Comparison of ENCODE assay signal across 8 cellular contexts in the genomic region with DNA sequence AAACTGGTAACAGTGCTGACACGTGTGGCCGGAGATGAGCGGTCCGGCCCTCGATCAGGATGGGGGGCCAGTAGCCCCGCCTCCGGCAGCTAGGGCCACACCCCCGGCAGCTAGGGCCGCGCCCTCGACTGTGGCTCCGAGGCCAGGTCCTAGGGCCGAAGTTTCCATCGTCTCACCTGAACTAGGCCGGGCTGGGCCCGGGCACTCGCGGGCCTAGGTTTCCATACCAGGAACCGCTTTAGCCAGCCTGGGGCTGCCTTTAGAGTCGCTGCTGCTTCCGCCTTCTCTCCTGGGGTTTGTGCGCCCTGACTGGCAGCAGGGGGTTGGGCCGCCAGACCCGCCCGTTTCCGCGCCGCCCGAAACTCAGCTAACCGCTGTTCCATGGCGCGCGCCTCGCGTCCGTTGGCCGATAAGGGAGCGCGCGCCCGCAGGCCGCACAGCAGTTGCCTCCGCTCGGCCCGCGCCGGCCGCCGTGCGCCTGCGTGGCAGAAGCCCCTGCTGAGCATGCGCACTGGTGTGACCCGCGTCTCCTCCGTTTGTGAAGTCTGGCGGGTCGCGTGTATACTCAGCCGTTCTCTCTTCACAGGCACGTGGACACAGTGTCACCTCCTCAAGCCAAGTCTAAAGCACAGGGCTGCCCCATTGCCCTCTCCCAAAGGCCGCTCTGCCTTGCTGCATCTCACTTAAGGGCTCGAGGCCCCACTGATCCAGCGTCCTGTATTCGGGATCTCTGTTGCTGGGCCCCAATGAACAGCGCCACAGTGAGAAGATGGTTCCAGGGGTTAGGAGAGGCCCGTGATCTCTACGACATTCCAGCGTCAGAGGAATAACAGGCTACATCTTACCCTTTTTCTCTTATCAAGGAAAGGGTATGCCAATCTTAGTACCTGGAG. TPM values are rescaled to one million over a fixed set of nuclear protein-coding genes. Genes with fewer than 3 reads are reported as not detected.
DNase-seq lines count a peak whose midpoint lies in the region; ATAC-seq and TF ChIP-seq lines count a peak whose summit lies in the region.

A gene with protein sequence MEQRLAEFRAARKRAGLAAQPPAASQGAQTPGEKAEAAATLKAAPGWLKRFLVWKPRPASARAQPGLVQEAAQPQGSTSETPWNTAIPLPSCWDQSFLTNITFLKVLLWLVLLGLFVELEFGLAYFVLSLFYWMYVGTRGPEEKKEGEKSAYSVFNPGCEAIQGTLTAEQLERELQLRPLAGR (minus strand): TSS at position 480 of the 893 bp plus-strand sequence. CDS start 97 bp downstream, at position 383.

- ATAC-seq in GM23338 = peak; percentile 96
- peak; percentile 85 for ATAC-seq in activated T-helper 17 cell treated with anti-CD3 and anti-CD28 coated beads, Interleukin-2, amount 50 U/mL, for 72 hours (replicated peaks)
- peak; percentile 93 for ATAC-seq in naive thymus-derived CD4-positive, alpha-beta T cell
- peak; percentile 96 for ATAC-seq in stimulated activated memory B cell treated with anti-CD40 and anti-IgM and Interleukin-4, amounts not matched to agents 10 μg/mL and 1 μg/mL and 100 μg/mL, for 72 hours

- no peaks in the 10 kb centered on the region for H3K9me3 ChIP-seq in fibroblast of lung (ENCODE audit: control insufficient read depth, insufficient read depth, low read depth, low read length)
- H3K9me3 ChIP-seq in naive thymus-derived CD4-positive, alpha-beta T cell (ENCODE audit: control insufficient read depth in 2 of 3, low read length in 3 of 3) = no peaks in the 10 kb centered on the region

- TF ChIP-seq CTCF in GM23338 (conservative IDR thresholded peaks at IDR 0.05; ENCODE audit: low read depth in 2 of 2) (no peak), fibroblast of lung (conservative IDR thresholded peaks at IDR 0.05 in 1 of 2, IDR thresholded peaks at IDR 0.05 in 1 of 2; ENCODE audit: low read depth in 1 of 2, low read length in 2 of 2) (no peak)

- H3K27ac Mint-ChIP-seq in GM23338 = peak within 1 kb of the TSS; percentile 96
- H3K27ac Mint-ChIP-seq in activated T-helper 17 cell treated with anti-CD3 and anti-CD28 coated beads, Interleukin-2, amount 50 U/mL, for 72 hours = peak within 1 kb of the TSS; percentile 93
- peak within 1 kb of the TSS; percentile 92 to 99 (median 97) for H3K27ac Mint-ChIP-seq in naive thymus-derived CD4-positive, alpha-beta T cell
- H3K27ac Mint-ChIP-seq in stimulated activated memory B cell treated with anti-CD40 and anti-IgM and Interleukin-4, amounts not matched to agents 10 μg/mL and 1 μg/mL and 100 μg/mL, for 72 hours = peak within 1 kb of the TSS; percentile 93

- intact Hi-C loops in naive thymus-derived CD4-positive, alpha-beta T cell (cut with micrococcal nuclease) = loop anchor here (1.0 to 10.0 kb wide), 16 partner anchors 13 to 1958 kb away; a partner anchor contains a TSS

- H3K4me3 ChIP-seq in GM23338 (peak within 1 kb of the TSS; percentile 83), fibroblast of lung (replicated peaks in 1 of 4; ENCODE audit: control extremely low read depth in 1 of 4, insufficient read depth in 1 of 4, low read depth in 3 of 4, low read length in 4 of 4) (peak within 1 kb of the TSS; percentile 70 to 83 (median 80))
- peak within 1 kb of the TSS; percentile 74 for H3K4me3 ChIP-seq in naive thymus-derived CD4-positive, alpha-beta T cell (ENCODE audit: low read length)

- CTCF ChIA-PET in naive thymus-derived CD4-positive, alpha-beta T cell (lab: Charles Lee) = no interaction called here

- no peaks in the 10 kb centered on the region for H3K9me2 ChIP-seq in GM23338 (ENCODE audit: insufficient read depth)

- H3K4me3 Mint-ChIP-seq in GM23338 = peak within 1 kb of the TSS; percentile 84
- H3K4me3 Mint-ChIP-seq in activated T-helper 17 cell treated with anti-CD3 and anti-CD28 coated beads, Interleukin-2, amount 50 U/mL, for 72 hours = peak within 1 kb of the TSS; percentile 91
- peak within 1 kb of the TSS; percentile 82 to 100 (median 96) for H3K4me3 Mint-ChIP-seq in naive thymus-derived CD4-positive, alpha-beta T cell
- peak within 1 kb of the TSS; percentile 83 for H3K4me3 Mint-ChIP-seq in stimulated activated memory B cell treated with anti-CD40 and anti-IgM and Interleukin-4, amounts not matched to agents 10 μg/mL and 1 μg/mL and 100 μg/mL, for 72 hours

- H3K36me3 ChIP-seq in GM23338 (ENCODE audit: insufficient read depth) (no peaks in the 10 kb centered on the region), fibroblast of lung (ENCODE audit: control insufficient read depth, insufficient read depth, low read length) (no peaks in the 10 kb centered on the region)
- peaks cover 0 to 4% (median 0%) of the 10 kb centered on the region in 3 experiments for H3K36me3 ChIP-seq in naive thymus-derived CD4-positive, alpha-beta T cell (ENCODE audit: control insufficient read depth in 2 of 3, insufficient read depth in 3 of 3, low read length in 3 of 3)

- H3K27me3 ChIP-seq in GM23338 (ENCODE audit: insufficient read depth) = 0 out of 2 replicates have a peak, but pooled peaks cover 4% of the 10 kb centered on the region
- H3K27me3 ChIP-seq in fibroblast of lung (ENCODE audit: control insufficient read depth, insufficient read depth, low read length) = no peaks in the 10 kb centered on the region
- H3K27me3 ChIP-seq in naive thymus-derived CD4-positive, alpha-beta T cell (ENCODE audit: control insufficient read depth in 2 of 2, insufficient read depth in 2 of 2, low read length in 2 of 2) = no peaks in the 10 kb centered on the region

- peaks cover 15% of the 10 kb centered on the region for H3K4me1 Mint-ChIP-seq in GM23338
- peaks cover 37% of the 10 kb centered on the region for H3K4me1 Mint-ChIP-seq in activated T-helper 17 cell treated with anti-CD3 and anti-CD28 coated beads, Interleukin-2, amount 50 U/mL, for 72 hours
- H3K4me1 Mint-ChIP-seq in naive thymus-derived CD4-positive, alpha-beta T cell = peaks cover 25 to 67% (median 62%) of the 10 kb centered on the region in 7 donors
- H3K4me1 Mint-ChIP-seq in stimulated activated memory B cell treated with anti-CD40 and anti-IgM and Interleukin-4, amounts not matched to agents 10 μg/mL and 1 μg/mL and 100 μg/mL, for 72 hours = peaks cover 34% of the 10 kb centered on the region

- H3K4me1 ChIP-seq in GM23338 (ENCODE audit: insufficient read depth) = peaks cover 17% of the 10 kb centered on the region
- H3K4me1 ChIP-seq in fibroblast of lung (ENCODE audit: control insufficient read depth, extremely low read depth, insufficient read depth, low read length) = peaks cover 3% of the 10 kb centered on the region
- peaks cover 21 to 43% of the 10 kb centered on the region in 2 donors for H3K4me1 ChIP-seq in naive thymus-derived CD4-positive, alpha-beta T cell (ENCODE audit: control insufficient read depth in 2 of 2, insufficient read depth in 2 of 2, low read length in 2 of 2)

- H3K9me3 Mint-ChIP-seq in GM23338 = no peaks in the 10 kb centered on the region
- H3K9me3 Mint-ChIP-seq in activated T-helper 17 cell treated with anti-CD3 and anti-CD28 coated beads, Interleukin-2, amount 50 U/mL, for 72 hours = no peaks in the 10 kb centered on the region
- no peaks in the 10 kb centered on the region for H3K9me3 Mint-ChIP-seq in naive thymus-derived CD4-positive, alpha-beta T cell
- H3K9me3 Mint-ChIP-seq in stimulated activated memory B cell treated with anti-CD40 and anti-IgM and Interleukin-4, amounts not matched to agents 10 μg/mL and 1 μg/mL and 100 μg/mL, for 72 hours = no peaks in the 10 kb centered on the region

- DNase-seq in Daoy (ENCODE audit: low read depth) (peak; percentile 99), GM23338 (ENCODE audit: low spot score) (peak; percentile 96), Kasumi-1 (lab: John Stamatoyannopoulos, UW) (peak; percentile 92), RPMI8226 (peak; percentile 93), fibroblast of lung (ENCODE audit: low read depth in 2 of 2) (peak; percentile 92)
- peak; percentile 85 to 94 (median 92) for DNase-seq in naive thymus-derived CD4-positive, alpha-beta T cell

- H4K20me1 ChIP-seq in GM23338 (replicated peaks; ENCODE audit: insufficient read depth) (no peaks in the 10 kb centered on the region), fibroblast of lung (ENCODE audit: control insufficient read depth, extremely low read depth, insufficient read depth, low read length) (no peaks in the 10 kb centered on the region)

- 0 out of 2 replicates have a peak, but pooled peaks cover 10% of the 10 kb centered on the region for H3F3A ChIP-seq in GM23338 (replicated peaks; ENCODE audit: low read depth)

- POLR2A ChIA-PET in naive thymus-derived CD4-positive, alpha-beta T cell (lab: Charles Lee) = interaction anchor here (0.6 to 1.9 kb wide), 10 partner anchors 9 to 476 kb away, joined by 3 to 8 read pairs (median 4); a partner anchor contains a TSS

- H3K9ac ChIP-seq in fibroblast of lung (ENCODE audit: insufficient read depth, low read length) = peak within 1 kb of the TSS; percentile 93

- H3K4me2 ChIP-seq in GM23338 = peak within 1 kb of the TSS; percentile 94
- H3K4me2 ChIP-seq in fibroblast of lung (ENCODE audit: extremely low read depth, insufficient read depth, low read length) = peak within 1 kb of the TSS; percentile 88

- no peaks in the 10 kb centered on the region for H3K36me3 Mint-ChIP-seq in GM23338 (ENCODE audit: low read depth)
- H3K36me3 Mint-ChIP-seq in activated T-helper 17 cell treated with anti-CD3 and anti-CD28 coated beads, Interleukin-2, amount 50 U/mL, for 72 hours (ENCODE audit: low read depth) = peaks cover 4% of the 10 kb centered on the region
- peaks cover 0 to 9% (median 0%) of the 10 kb centered on the region in 5 donors for H3K36me3 Mint-ChIP-seq in naive thymus-derived CD4-positive, alpha-beta T cell
- no peaks in the 10 kb centered on the region for H3K36me3 Mint-ChIP-seq in stimulated activated memory B cell treated with anti-CD40 and anti-IgM and Interleukin-4, amounts not matched to agents 10 μg/mL and 1 μg/mL and 100 μg/mL, for 72 hours

- peak within 1 kb of the TSS; percentile 100 for H2AFZ ChIP-seq in GM23338
- peak within 1 kb of the TSS; percentile 98 for H2AFZ ChIP-seq in fibroblast of lung (ENCODE audit: low read length)

- H3K79me2 ChIP-seq in GM23338 (replicated peaks; ENCODE audit: insufficient read depth) (no peaks in the 10 kb centered on the region), fibroblast of lung (ENCODE audit: control insufficient read depth, insufficient read depth, low read length) (no peaks in the 10 kb centered on the region)

- H3K27me3 Mint-ChIP-seq in GM23338 (ENCODE audit: insufficient read depth, low read depth, poor library complexity) = peaks cover 3% of the 10 kb centered on the region
- no peaks in the 10 kb centered on the region for H3K27me3 Mint-ChIP-seq in activated T-helper 17 cell treated with anti-CD3 and anti-CD28 coated beads, Interleukin-2, amount 50 U/mL, for 72 hours
- no peaks in the 10 kb centered on the region for H3K27me3 Mint-ChIP-seq in naive thymus-derived CD4-positive, alpha-beta T cell
- H3K27me3 Mint-ChIP-seq in stimulated activated memory B cell treated with anti-CD40 and anti-IgM and Interleukin-4, amounts not matched to agents 10 μg/mL and 1 μg/mL and 100 μg/mL, for 72 hours = no peaks in the 10 kb centered on the region

- H3K27ac ChIP-seq in GM23338 (ENCODE audit: low read depth) = peak within 1 kb of the TSS; percentile 96
- H3K27ac ChIP-seq in fibroblast of lung (ENCODE audit: insufficient read depth, low read length) = peak within 1 kb of the TSS; percentile 81
- peak within 1 kb of the TSS; percentile 86 for H3K27ac ChIP-seq in naive thymus-derived CD4-positive, alpha-beta T cell (ENCODE audit: low read depth, low read length)

RNA-seq across cellular contexts. Expression of the gene that starts here (rescaled TPM):
- total RNA-seq in Daoy (2014; rRNA removed; shearing (Covaris generic)) = 18.4 and 22.4 TPM in 2 replicates
- total RNA-seq in GM23338 (2014; rRNA removed; shearing (Covaris generic)) = 9.5 and 10.0 TPM in 2 replicates
- polyA plus RNA-seq in GM23338 (2016; fragmentation: Nextera tagmentation; extraction: Ambion mirVana) = 8.2 and 9.2 TPM in 2 replicates
- total RNA-seq in activated T-helper 17 cell treated with anti-CD3 and anti-CD28 coated beads, Interleukin-2, amount 50 U/mL, for 72 hours = 10 to 100 TPM in 1 of 2 donors, 1 to 10 TPM in 1; 7.7 to 10.3 TPM
- 13.9 and 17.2 TPM in 2 replicates for total RNA-seq in fibroblast of lung
- polyA plus RNA-seq in fibroblast of lung = 11.3 and 11.9 TPM in 2 replicates
- polyA plus RNA-seq in fibroblast of lung (2012) = 7.0 and 7.2 TPM in 2 replicates
- polyA minus RNA-seq in fibroblast of lung (ENCODE audit: low replicate concordance) = 1.3 and 3.2 TPM in 2 replicates
- total RNA-seq in naive thymus-derived CD4-positive, alpha-beta T cell = 10 to 100 TPM; 15.1 to 26.8 (median 19.8) TPM
- polyA plus RNA-seq in naive thymus-derived CD4-positive, alpha-beta T cell = 10 to 100 TPM; 18.6 to 21.6 TPM

Comparison
In these comparisons a context has a peak if more than half of its experiments do, and no peak if none do; other contexts are left out.
1. Peak in every context shown above with its lines: DNase-seq, ATAC-seq, H3K4me3 ChIP-seq and H3K27ac ChIP-seq.